ENCODE assay signal across 1 cellular context in genomic region chr1:229064320-229064908, GRCh38.
TF ChIP-seq lines count a peak whose summit lies in the region.

No MANE protein-coding gene starts in this region.

TF ChIP-seq in HepG2, 621 proteins besides CTCF, POLR2A, EP300 and RAD21 (continued from another document and continues in another):
- TF ChIP-seq ZNF503 (CRISPR knock-in tag; IDR thresholded peaks at IDR 0.05) (peak; percentile 76; the same call in 1 of the 2 replicates), PHF21A (CRISPR knock-in tag; IDR thresholded peaks at IDR 0.05) (0 out of 2 replicates have a peak, but pooled peaks have one; percentile 55), ZBTB4 (CRISPR knock-in tag; IDR thresholded peaks at IDR 0.05; ENCODE audit: borderline replicate concordance) (no peak), NCOR1 (IDR thresholded peaks at IDR 0.05; ENCODE audit: borderline replicate concordance, low read length) (peak; percentile 93), ZNF333 (CRISPR knock-in tag; IDR thresholded peaks at IDR 0.05; ENCODE audit: borderline replicate concordance) (no peak), RERE (CRISPR knock-in tag; IDR thresholded peaks at IDR 0.05; ENCODE audit: low read depth) (peak; percentile 80), SIN3A (IDR thresholded peaks at IDR 0.05; ENCODE audit: borderline replicate concordance, low read depth, low read length) (no peak), ZFP1 (CRISPR knock-in tag; IDR thresholded peaks at IDR 0.05) (peak; percentile 42; the same call in 1 of the 2 replicates), SMAD9 (CRISPR knock-in tag; IDR thresholded peaks at IDR 0.05) (no peak), ZNF652 (CRISPR knock-in tag; IDR thresholded peaks at IDR 0.05; ENCODE audit: borderline replicate concordance, low read depth) (0 out of 2 replicates have a peak, but pooled peaks have one; percentile 10), SRSF4 (IDR thresholded peaks at IDR 0.05; ENCODE audit: low read depth, low read length, poor library complexity, severe bottlenecking) (no peak), SRSF1 (optimal IDR thresholded peaks at IDR 0.05; ENCODE audit: low read depth, low read length) (no peak), ARID2 (CRISPR knock-in tag; IDR thresholded peaks at IDR 0.05; ENCODE audit: borderline replicate concordance) (no peak), MAX (IDR thresholded peaks at IDR 0.05) (peak; percentile 16; the same call in 1 of the 2 replicates), YY1 (IDR thresholded peaks at IDR 0.05; ENCODE audit: insufficient read depth, insufficient replicate concordance, low read depth, low read length) (no peak), ZHX1 (CRISPR knock-in tag; IDR thresholded peaks at IDR 0.05; ENCODE audit: low read depth) (no peak), FOXP1 (IDR thresholded peaks at IDR 0.05) (no peak), FOXP1 (CRISPR knock-in tag; IDR thresholded peaks at IDR 0.05) (peak; percentile 76), BRF2 (CRISPR knock-in tag; IDR thresholded peaks at IDR 0.05) (no peak), ZNF280B (CRISPR knock-in tag; IDR thresholded peaks at IDR 0.05; ENCODE audit: borderline replicate concordance) (no peak), RAD51 (IDR thresholded peaks at IDR 0.05; ENCODE audit: borderline replicate concordance) (no peak), JUN (CRISPR knock-in tag; IDR thresholded peaks at IDR 0.05) (peak; percentile 89), TP53 (CRISPR knock-in tag; conservative IDR thresholded peaks at IDR 0.05) (no peak), HDAC2 (CRISPR knock-in tag; IDR thresholded peaks at IDR 0.05) (peak; percentile 86; the same call in 1 of the 2 replicates), ZSCAN29 (CRISPR knock-in tag; conservative IDR thresholded peaks at IDR 0.05) (peak; percentile 42; the same call in 1 of the 2 replicates), STAG1 (CRISPR knock-in tag; IDR thresholded peaks at IDR 0.05) (peak; percentile 48), AGO1 (IDR thresholded peaks at IDR 0.05; ENCODE audit: low read depth, low read length, poor library complexity, severe bottlenecking) (no peak), RBM39 (IDR thresholded peaks at IDR 0.05; ENCODE audit: low read depth, low read length, poor library complexity, severe bottlenecking) (no peak), ZNF3 (CRISPR knock-in tag; IDR thresholded peaks at IDR 0.05) (no peak), PAXIP1 (CRISPR knock-in tag; conservative IDR thresholded peaks at IDR 0.05) (peak; percentile 82), ARNT (IDR thresholded peaks at IDR 0.05) (no peak), BCLAF1 (IDR thresholded peaks at IDR 0.05) (no peak), CHD2 (IDR thresholded peaks at IDR 0.05; ENCODE audit: low read depth, low read length) (no peak), ZNF724P (CRISPR knock-in tag; IDR thresholded peaks at IDR 0.05; ENCODE audit: borderline replicate concordance) (no peak), HIVEP1 (CRISPR knock-in tag; IDR thresholded peaks at IDR 0.05) (no peak)
